Comparison of ENCODE assay signal across 35 cellular contexts in genomic region chr15:71970435-71970834, GRCh38.
"Had no signal": no experiment of that assay in that cellular context is flagged by ENCODE, and none has a peak within 500 bp of the region (broad histone marks: within the 10 kb centered on the region; RNA-seq: fewer than 3 reads in every experiment).

No MANE protein-coding gene starts in this region.

- H3K4me3 ChIP-seq: adrenal gland, ascending aorta, breast epithelium, coronary artery, dorsolateral prefrontal cortex, esophagus muscularis mucosa, gastrocnemius medialis had no signal

- H3K27ac ChIP-seq: adrenal gland, ascending aorta, breast epithelium, coronary artery, dorsolateral prefrontal cortex, esophagus muscularis mucosa, foreskin keratinocyte, gastrocnemius medialis, WERI-Rb-1 had no signal

- H3K4me1 Mint-ChIP-seq: activated B cell treated with CpG ODN at 0.5 μM for 24 hours; activated naive CD4-positive, alpha-beta T cell treated with anti-CD3 and anti-CD28 coated beads, Interleukin-2, amount 50 U/mL, for 24 hours; activated naive CD8-positive, alpha-beta T cell treated with anti-CD3 and anti-CD28 coated beads for 36 hours; activated naive CD8-positive, alpha-beta T cell treated with anti-CD3 and anti-CD28 coated beads, Interleukin-2, amount 50 U/mL, for 24 hours; brain; endodermal cell had no signal

- H3K9me3 Mint-ChIP-seq: activated B cell treated with CpG ODN at 0.5 μM for 24 hours; activated CD8-positive, alpha-beta T cell treated with anti-CD3 and anti-CD28 coated beads for 36 hours; activated naive CD4-positive, alpha-beta T cell treated with anti-CD3 and anti-CD28 coated beads for 36 hours; activated naive CD4-positive, alpha-beta T cell treated with anti-CD3 and anti-CD28 coated beads, Interleukin-2, amount 50 U/mL, for 24 hours; activated naive CD8-positive, alpha-beta T cell treated with anti-CD3 and anti-CD28 coated beads for 36 hours; activated naive CD8-positive, alpha-beta T cell treated with anti-CD3 and anti-CD28 coated beads, Interleukin-2, amount 50 U/mL, for 24 hours; activated T-helper 1 cell treated with anti-CD3 and anti-CD28 coated beads, Interleukin-12 subunit alpha, Interleukin-12 subunit beta, Interleukin-2, Interleukin-4 antibody, amounts not matched to agents 30 ng/mL and 10 ng/mL and 1 ng/mL, durations not matched to agents 14 hours and 24 hours and 36 hours; activated T-helper 2 cell treated with anti-CD3 and anti-CD28 coated beads, Interferon-gamma antibody, Interleukin-2, Interleukin-4, amounts not matched to agents 10 μg/mL and 5 μg/mL and 100 μg/mL, durations not matched to agents 14 hours and 24 hours and 36 hours; brain; central memory CD8-positive, alpha-beta T cell; dendritic cell treated with granulocyte-macrophage colony-stimulating factor and Interleukin-4, amounts not matched to agents 40 ng/mL and 50 ng/mL, for 4 days; endodermal cell; T-helper 2 cell treated with Interferon-gamma antibody and Interleukin-4, amounts not matched to agents 5 μg/mL and 100 μg/mL, for 36 hours had no signal

- DNase-seq: activated B cell treated with CpG ODN at 0.5 μM for 24 hours; activated CD4-positive, alpha-beta T cell treated with anti-CD3 and anti-CD28 coated beads for 48 hours; activated CD4-positive, alpha-beta T cell treated with anti-CD3 and anti-CD28 coated beads, Interleukin-2, amount 50 U/mL, for 1 hour; activated CD4-positive, alpha-beta T cell treated with anti-CD3 and anti-CD28 coated beads, Interleukin-2, amount 50 U/mL, for 48 hours; activated CD8-positive, alpha-beta memory T cell treated with anti-CD3 and anti-CD28 coated beads for 24 hours; activated CD8-positive, alpha-beta T cell treated with anti-CD3 and anti-CD28 coated beads for 36 hours; activated effector memory CD4-positive, alpha-beta T cell treated with anti-CD3 and anti-CD28 coated beads, Interleukin-2, amount 50 U/mL, for 16 hours; activated naive CD4-positive, alpha-beta T cell treated with anti-CD3 and anti-CD28 coated beads for 36 hours; activated naive CD8-positive, alpha-beta T cell treated with anti-CD3 and anti-CD28 coated beads for 36 hours; activated naive CD8-positive, alpha-beta T cell treated with anti-CD3 and anti-CD28 coated beads, Interleukin-2, amount 50 U/mL, for 24 hours; activated T-cell treated with anti-CD3 and anti-CD28 coated beads, Interleukin-2, amount 50 U/mL, for 1 hour; activated T-cell treated with anti-CD3 and anti-CD28 coated beads, Interleukin-2, amount 50 U/mL, for 48 hours; adrenal gland; dorsolateral prefrontal cortex; effector memory CD4-positive, alpha-beta T cell; endodermal cell; erythroblast; gastrocnemius medialis; T-helper 1 cell; T-helper 17 cell; T1000; WERI-Rb-1 had no signal

- H3K27ac Mint-ChIP-seq: activated B cell treated with CpG ODN at 0.5 μM for 24 hours; activated CD8-positive, alpha-beta T cell treated with anti-CD3 and anti-CD28 coated beads for 36 hours; activated naive CD4-positive, alpha-beta T cell treated with anti-CD3 and anti-CD28 coated beads for 36 hours; activated naive CD4-positive, alpha-beta T cell treated with anti-CD3 and anti-CD28 coated beads, Interleukin-2, amount 50 U/mL, for 24 hours; activated naive CD8-positive, alpha-beta T cell treated with anti-CD3 and anti-CD28 coated beads for 36 hours; activated naive CD8-positive, alpha-beta T cell treated with anti-CD3 and anti-CD28 coated beads, Interleukin-2, amount 50 U/mL, for 24 hours; activated T-helper 1 cell treated with anti-CD3 and anti-CD28 coated beads, Interleukin-12 subunit alpha, Interleukin-12 subunit beta, Interleukin-2, Interleukin-4 antibody, amounts not matched to agents 30 ng/mL and 10 ng/mL and 1 ng/mL, durations not matched to agents 14 hours and 24 hours and 36 hours; activated T-helper 2 cell treated with anti-CD3 and anti-CD28 coated beads, Interferon-gamma antibody, Interleukin-2, Interleukin-4, amounts not matched to agents 10 μg/mL and 5 μg/mL and 100 μg/mL, durations not matched to agents 14 hours and 24 hours and 36 hours; brain; dendritic cell treated with granulocyte-macrophage colony-stimulating factor and Interleukin-4, amounts not matched to agents 40 ng/mL and 50 ng/mL, for 4 days; endodermal cell; T-helper 17 cell; T-helper 2 cell treated with Interferon-gamma antibody and Interleukin-4, amounts not matched to agents 5 μg/mL and 100 μg/mL, for 36 hours had no signal

- H3K27me3 Mint-ChIP-seq: activated B cell treated with CpG ODN at 0.5 μM for 24 hours; activated CD8-positive, alpha-beta T cell treated with anti-CD3 and anti-CD28 coated beads for 36 hours; activated naive CD4-positive, alpha-beta T cell treated with anti-CD3 and anti-CD28 coated beads, Interleukin-2, amount 50 U/mL, for 24 hours; activated naive CD8-positive, alpha-beta T cell treated with anti-CD3 and anti-CD28 coated beads for 36 hours; activated naive CD8-positive, alpha-beta T cell treated with anti-CD3 and anti-CD28 coated beads, Interleukin-2, amount 50 U/mL, for 24 hours; brain; central memory CD8-positive, alpha-beta T cell; dendritic cell treated with granulocyte-macrophage colony-stimulating factor and Interleukin-4, amounts not matched to agents 40 ng/mL and 50 ng/mL, for 4 days; T-helper 17 cell had no signal

- H3K36me3 ChIP-seq: adrenal gland, breast epithelium, gastrocnemius medialis had no signal

- ATAC-seq: activated CD4-positive, CD25-positive, alpha-beta regulatory T cell treated with anti-CD3 and anti-CD28 coated beads, Interleukin-2, amount 50 U/mL, for 24 hours; activated CD8-positive, alpha-beta T cell treated with anti-CD3 and anti-CD28 coated beads for 36 hours; activated naive CD8-positive, alpha-beta T cell treated with anti-CD3 and anti-CD28 coated beads, Interleukin-2, amount 50 U/mL, for 24 hours; foreskin keratinocyte; gastrocnemius medialis; T-helper 17 cell had no signal

- H3K4me1 ChIP-seq: adrenal gland, ascending aorta, breast epithelium, esophagus muscularis mucosa, foreskin keratinocyte, gastrocnemius medialis had no signal

- H3K4me3 Mint-ChIP-seq: activated B cell treated with CpG ODN at 0.5 μM for 24 hours; activated CD8-positive, alpha-beta T cell treated with anti-CD3 and anti-CD28 coated beads for 36 hours; activated naive CD4-positive, alpha-beta T cell treated with anti-CD3 and anti-CD28 coated beads for 36 hours; activated naive CD4-positive, alpha-beta T cell treated with anti-CD3 and anti-CD28 coated beads, Interleukin-2, amount 50 U/mL, for 24 hours; activated naive CD8-positive, alpha-beta T cell treated with anti-CD3 and anti-CD28 coated beads for 36 hours; activated naive CD8-positive, alpha-beta T cell treated with anti-CD3 and anti-CD28 coated beads, Interleukin-2, amount 50 U/mL, for 24 hours; activated T-helper 1 cell treated with anti-CD3 and anti-CD28 coated beads, Interleukin-12 subunit alpha, Interleukin-12 subunit beta, Interleukin-2, Interleukin-4 antibody, amounts not matched to agents 30 ng/mL and 10 ng/mL and 1 ng/mL, durations not matched to agents 14 hours and 24 hours and 36 hours; brain; central memory CD8-positive, alpha-beta T cell; dendritic cell treated with granulocyte-macrophage colony-stimulating factor and Interleukin-4, amounts not matched to agents 40 ng/mL and 50 ng/mL, for 4 days; endodermal cell; T-helper 17 cell; T-helper 2 cell treated with Interferon-gamma antibody and Interleukin-4, amounts not matched to agents 5 μg/mL and 100 μg/mL, for 36 hours had no signal

- H3K9me3 ChIP-seq: adrenal gland, ascending aorta, breast epithelium, esophagus muscularis mucosa, gastrocnemius medialis had no signal

- H3K27me3 ChIP-seq: adrenal gland, ascending aorta, breast epithelium, dorsolateral prefrontal cortex, esophagus muscularis mucosa, foreskin keratinocyte, gastrocnemius medialis had no signal
